In the genomic region with DNA sequence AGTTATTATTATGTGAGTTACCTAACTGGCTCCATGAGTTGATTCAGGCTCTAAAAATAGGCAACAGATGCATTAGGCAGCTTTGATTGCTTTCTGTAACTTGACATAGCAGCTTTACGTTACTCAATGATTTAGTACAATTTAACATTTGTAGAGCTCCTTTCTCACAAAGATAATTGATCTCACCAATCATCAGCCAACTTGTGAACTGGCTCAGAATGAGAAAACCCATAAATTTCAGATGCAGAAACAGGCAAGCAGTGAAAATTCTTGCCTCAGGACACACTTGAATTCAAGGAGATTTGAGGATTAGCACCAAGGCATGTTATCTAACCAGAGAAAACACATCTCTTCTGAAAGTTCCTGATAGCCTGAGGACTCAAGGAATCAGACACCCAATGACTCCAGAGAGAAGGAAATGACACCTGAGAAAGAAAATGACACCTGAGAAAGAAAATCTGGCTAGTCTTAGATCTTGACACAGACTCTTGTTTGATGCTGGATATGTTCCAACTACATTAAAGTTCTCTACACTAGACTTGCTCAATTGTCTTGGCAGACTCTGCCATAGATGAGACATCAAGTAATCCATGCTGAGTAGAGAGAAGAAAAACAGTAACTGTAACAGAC, we compare ENCODE assay signal across 10 cellular contexts.
DNase-seq lines count a peak whose midpoint lies in the region; ATAC-seq, FAIRE-seq and TF ChIP-seq lines count a peak whose summit lies in the region.
"Had no signal": no experiment of that assay in that cellular context is flagged by ENCODE, and none has a peak within 500 bp of the region (broad histone marks: within the 10 kb centered on the region; RNA-seq: fewer than 3 reads in every experiment).

No MANE protein-coding gene starts in this region.

- no peaks in the 10 kb centered on the region for H3K36me3 Mint-ChIP-seq in activated CD4-positive, alpha-beta T cell treated with anti-CD3 and anti-CD28 coated beads for 36 hours (ENCODE audit: low read depth)
- no peaks in the 10 kb centered on the region for H3K36me3 Mint-ChIP-seq in astrocyte (ENCODE audit: low read depth, unreplicated experiment)
- H3K36me3 Mint-ChIP-seq: CD14-positive monocyte had no signal

- 25 to 51% (median 49%) methylated on average over 1 of the region's 1 CpG for WGBS in psoas muscle, 3 donors

- no peak for TF ChIP-seq CTCF in astrocyte (IDR thresholded peaks at IDR 0.05; ENCODE audit: insufficient read depth, low read depth, low read length)
- TF ChIP-seq CTCF in psoas muscle (IDR thresholded peaks at IDR 0.05), result no peak
- no peak for TF ChIP-seq CTCF in BE2C (IDR thresholded peaks at IDR 0.05; ENCODE audit: low read depth, low read length)

- no peak overlapping the region for H3K4me3 ChIP-seq in astrocyte (ENCODE audit: insufficient read depth, low read depth, low read length)
- H3K4me3 ChIP-seq in psoas muscle, result no peak overlapping the region
- no peak overlapping the region for H3K4me3 ChIP-seq in BE2C (ENCODE audit: low read depth, low read length)

- H3K27me3 ChIP-seq in astrocyte (ENCODE audit: insufficient read depth, low read length) (no peaks in the 10 kb centered on the region), psoas muscle (ENCODE audit: insufficient read depth in 3 of 3, low read length in 2 of 3) (peaks cover 0 to 1% (median 0%) of the 10 kb centered on the region in 3 donors), BE2C (no peaks in the 10 kb centered on the region)

- no peak overlapping the region for H3K4me3 Mint-ChIP-seq in activated CD4-positive, alpha-beta T cell treated with anti-CD3 and anti-CD28 coated beads for 36 hours
- no peak overlapping the region for H3K4me3 Mint-ChIP-seq in astrocyte (ENCODE audit: unreplicated experiment)
- H3K4me3 Mint-ChIP-seq: CD14-positive monocyte had no signal

- H3K36me3 ChIP-seq in astrocyte (ENCODE audit: insufficient read depth, low read length) (no peaks in the 10 kb centered on the region), psoas muscle (ENCODE audit: insufficient read depth in 1 of 2, low read depth in 1 of 2) (no peaks in the 10 kb centered on the region), BE2C (no peaks in the 10 kb centered on the region)

- intact Hi-C loops in activated CD4-positive, alpha-beta T cell treated with anti-CD3 and anti-CD28 coated beads for 36 hours (cut with DNase I, micrococcal nuclease), result loop anchor here in 1 of 2 experiments (2.0 kb wide), 1 partner anchor 23 kb away; no protein-coding TSS in a partner anchor
- intact Hi-C loops in psoas muscle (cut with DNase I), result loop anchor here in 1 of 2 donors (10.0 kb wide), 1 partner anchor 281 kb away; no protein-coding TSS in a partner anchor
- intact Hi-C loops in left ventricle myocardium superior (cut with micrococcal nuclease), result no loop called here

- H2AFZ ChIP-seq in astrocyte (ENCODE audit: low read depth, low read length), result no peak overlapping the region

- ATAC-seq in activated CD4-positive, alpha-beta T cell treated with anti-CD3 and anti-CD28 coated beads for 36 hours, result peak; percentile 33
- ATAC-seq in HG03378 (IDR thresholded peaks at IDR 0.05; ENCODE audit: unreplicated experiment), result peak; percentile 35
- peak in 3 of 4 donors; percentile 83 to 92 (median 89) for ATAC-seq in psoas muscle
- no peak for ATAC-seq in GM21737 (IDR thresholded peaks at IDR 0.05; ENCODE audit: unreplicated experiment)
- ATAC-seq in left ventricle myocardium superior, result no peak

- H3K9ac ChIP-seq in astrocyte (ENCODE audit: low read length), result no peak overlapping the region

- no peaks in the 10 kb centered on the region for H3K27me3 Mint-ChIP-seq in activated CD4-positive, alpha-beta T cell treated with anti-CD3 and anti-CD28 coated beads for 36 hours
- peaks cover 2% of the 10 kb centered on the region for H3K27me3 Mint-ChIP-seq in astrocyte (ENCODE audit: low read depth, unreplicated experiment)

- no peaks in the 10 kb centered on the region for H3K79me2 ChIP-seq in astrocyte (ENCODE audit: insufficient read depth, low read length)

- no peaks in the 10 kb centered on the region for H4K20me1 ChIP-seq in astrocyte (ENCODE audit: insufficient read depth, low read length)

- POLR2A ChIA-PET in activated CD4-positive, alpha-beta T cell treated with anti-CD3 and anti-CD28 coated beads for 36 hours (lab: Charles Lee), result interaction anchor here (0.6 kb wide), 2 partner anchors 240 to 314 kb away, joined by 3 to 6 read pairs; no protein-coding TSS in a partner anchor

- no peak overlapping the region for H3K4me2 ChIP-seq in astrocyte (ENCODE audit: low read length)

- H3K9me3 ChIP-seq in astrocyte (ENCODE audit: insufficient read depth, low read depth, low read length), result no peaks in the 10 kb centered on the region
- H3K9me3 ChIP-seq in psoas muscle, result no peaks in the 10 kb centered on the region
- H3K9me3 ChIP-seq in BE2C, result no peaks in the 10 kb centered on the region

- FAIRE-seq in astrocyte (lab: Jason Lieb, UNC), result no peak

- CTCF ChIA-PET in activated CD4-positive, alpha-beta T cell treated with anti-CD3 and anti-CD28 coated beads for 36 hours (lab: Charles Lee), result interaction anchor here (0.6 to 1.2 kb wide), 3 partner anchors 31 to 408 kb away, joined by 3 to 4 read pairs (median 3); no protein-coding TSS in a partner anchor

- H3K27ac ChIP-seq in astrocyte (ENCODE audit: low read depth, low read length) (no peak overlapping the region), psoas muscle (peak overlapping the region; percentile 81)

- no peak for DNase-seq in activated CD4-positive, alpha-beta T cell treated with anti-CD3 and anti-CD28 coated beads for 36 hours
- DNase-seq in activated CD4-positive, alpha-beta T cell treated with anti-CD3 and anti-CD28 coated beads, Interleukin-2, amount 50 U/mL, for 4 hours, result no peak
- DNase-seq in astrocyte (ENCODE audit: low read depth) (peak; percentile 75), psoas muscle (no peak), left ventricle myocardium superior (no peak), BE2C (no peak)
- DNase-seq: activated CD4-positive, alpha-beta T cell treated with anti-CD3 and anti-CD28 coated beads for 4 hours had no signal

- peaks cover 41% of the 10 kb centered on the region for H3K4me1 Mint-ChIP-seq in activated CD4-positive, alpha-beta T cell treated with anti-CD3 and anti-CD28 coated beads for 36 hours
- H3K4me1 Mint-ChIP-seq in astrocyte (ENCODE audit: low read depth, unreplicated experiment), result no peaks in the 10 kb centered on the region

- no peaks in the 10 kb centered on the region for H3K4me1 ChIP-seq in astrocyte (ENCODE audit: insufficient read depth, low read length)
- peaks cover 17% of the 10 kb centered on the region for H3K4me1 ChIP-seq in psoas muscle
- H3K4me1 ChIP-seq in BE2C, result no peaks in the 10 kb centered on the region; the same call in 1 of the 2 replicates

- no peaks in the 10 kb centered on the region for H3K9me3 Mint-ChIP-seq in activated CD4-positive, alpha-beta T cell treated with anti-CD3 and anti-CD28 coated beads for 36 hours (ENCODE audit: low read depth)
- no peaks in the 10 kb centered on the region for H3K9me3 Mint-ChIP-seq in astrocyte (ENCODE audit: unreplicated experiment)

- peak overlapping the region; percentile 49 for H3K27ac Mint-ChIP-seq in activated CD4-positive, alpha-beta T cell treated with anti-CD3 and anti-CD28 coated beads for 36 hours
- H3K27ac Mint-ChIP-seq in astrocyte (ENCODE audit: unreplicated experiment), result no peak overlapping the region
- H3K27ac Mint-ChIP-seq: CD14-positive monocyte had no signal

Comparison
In these comparisons a context has a peak if more than half of its experiments do, and no peak if none do; other contexts are left out.
1. ATAC-seq: peak in activated CD4-positive, alpha-beta T cell treated with anti-CD3 and anti-CD28 coated beads for 36 hours (single experiment), HG03378 (single experiment) and psoas muscle (3 of 4); none in GM21737 (single experiment) and left ventricle myocardium superior (single experiment).